Comparison of ENCODE assay signal across 8 cellular contexts in the genomic region with DNA sequence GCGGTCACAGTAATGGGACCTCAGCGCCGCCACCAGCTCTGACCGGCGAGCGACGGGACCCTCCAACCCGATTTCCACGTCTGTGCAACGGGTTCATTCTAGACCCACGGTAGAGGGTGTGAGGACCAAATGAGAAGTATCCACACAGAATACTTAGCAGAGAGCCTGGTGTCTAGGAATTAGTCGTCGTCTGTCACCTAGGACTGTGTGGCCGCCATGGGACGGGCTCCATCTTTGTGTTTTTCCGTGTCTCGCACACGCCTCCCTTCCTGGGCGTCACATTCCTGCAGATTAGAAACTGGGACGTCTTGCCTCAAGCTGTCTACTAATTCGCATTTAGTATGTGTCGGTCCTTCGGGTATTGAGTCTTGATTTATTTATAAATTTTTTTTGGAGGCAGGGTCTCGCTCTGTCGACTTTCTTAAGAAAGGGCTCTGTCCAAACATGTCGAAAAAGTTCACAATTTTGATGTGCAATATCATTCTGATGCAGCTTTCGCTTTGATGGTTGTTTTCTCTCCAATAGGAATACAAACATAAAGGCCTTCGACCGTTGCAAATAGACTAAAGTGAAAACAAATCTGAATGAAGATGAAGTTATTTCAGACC. TPM values are rescaled to one million over a fixed set of nuclear protein-coding genes. Genes with fewer than 3 reads are reported as not detected.
DNase-seq lines count a peak whose midpoint lies in the region; ATAC-seq and TF ChIP-seq lines count a peak whose summit lies in the region.

No MANE protein-coding gene starts in this region.

- DNase-seq in COLO668 (lab: John Stamatoyannopoulos, UW; ENCODE audit: unreplicated experiment) (peak; percentile 65), lower leg skin (ENCODE audit: low spot score in 2 of 2) (no peak), substantia nigra (lab: John Stamatoyannopoulos, UW) (peak in 11 of 49 donors; percentile 24 to 69 (median 48)), COR-L47 (lab: John Stamatoyannopoulos, UW) (no peak)

- intact Hi-C loops in lower leg skin (cut with DNase I; ENCODE audit: low total_unique reads) = no loop called here

- H3K27ac ChIP-seq in cingulate gyrus (ENCODE audit: low read depth, low read length) = peak overlapping the region; percentile 97
- H3K27ac ChIP-seq in substantia nigra (ENCODE audit: low read depth, low read length, poor library complexity, severe bottlenecking) = peak overlapping the region; percentile 98

- no peak for TF ChIP-seq POLR2A in lower leg skin (IDR thresholded peaks at IDR 0.05)

- ATAC-seq in GM19372 (IDR thresholded peaks at IDR 0.05; ENCODE audit: low read depth, unreplicated experiment) = peak; percentile 6
- ATAC-seq in HG03442 (IDR thresholded peaks at IDR 0.05; ENCODE audit: unreplicated experiment) = peak; percentile 5
- peak; percentile 24 for ATAC-seq in SK-N-SH treated with all-trans-retinoic acid at 6 μM for 48 hours

- no peak for TF ChIP-seq CTCF in lower leg skin (IDR thresholded peaks at IDR 0.05)

- 0 to 1% methylated on average over 28 to 29 of the region's 29 CpGs for WGBS in lower leg skin, 2 donors

- H3K4me3 ChIP-seq in lower leg skin (ENCODE audit: low read depth, poor library complexity, severe bottlenecking) = peak overlapping the region; percentile 80

TF ChIP-seq in SK-N-SH treated with all-trans-retinoic acid at 6 μM for 48 hours, 23 proteins besides CTCF, POLR2A, EP300 and RAD21:
- TF ChIP-seq CSDC2 (CRISPR knock-in tag; IDR thresholded peaks at IDR 0.05) (no peak), ZFP3 (CRISPR knock-in tag; IDR thresholded peaks at IDR 0.05) (no peak), OSR1 (CRISPR knock-in tag; IDR thresholded peaks at IDR 0.05) (no peak)
- TF ChIP-seq, protein P1, sequence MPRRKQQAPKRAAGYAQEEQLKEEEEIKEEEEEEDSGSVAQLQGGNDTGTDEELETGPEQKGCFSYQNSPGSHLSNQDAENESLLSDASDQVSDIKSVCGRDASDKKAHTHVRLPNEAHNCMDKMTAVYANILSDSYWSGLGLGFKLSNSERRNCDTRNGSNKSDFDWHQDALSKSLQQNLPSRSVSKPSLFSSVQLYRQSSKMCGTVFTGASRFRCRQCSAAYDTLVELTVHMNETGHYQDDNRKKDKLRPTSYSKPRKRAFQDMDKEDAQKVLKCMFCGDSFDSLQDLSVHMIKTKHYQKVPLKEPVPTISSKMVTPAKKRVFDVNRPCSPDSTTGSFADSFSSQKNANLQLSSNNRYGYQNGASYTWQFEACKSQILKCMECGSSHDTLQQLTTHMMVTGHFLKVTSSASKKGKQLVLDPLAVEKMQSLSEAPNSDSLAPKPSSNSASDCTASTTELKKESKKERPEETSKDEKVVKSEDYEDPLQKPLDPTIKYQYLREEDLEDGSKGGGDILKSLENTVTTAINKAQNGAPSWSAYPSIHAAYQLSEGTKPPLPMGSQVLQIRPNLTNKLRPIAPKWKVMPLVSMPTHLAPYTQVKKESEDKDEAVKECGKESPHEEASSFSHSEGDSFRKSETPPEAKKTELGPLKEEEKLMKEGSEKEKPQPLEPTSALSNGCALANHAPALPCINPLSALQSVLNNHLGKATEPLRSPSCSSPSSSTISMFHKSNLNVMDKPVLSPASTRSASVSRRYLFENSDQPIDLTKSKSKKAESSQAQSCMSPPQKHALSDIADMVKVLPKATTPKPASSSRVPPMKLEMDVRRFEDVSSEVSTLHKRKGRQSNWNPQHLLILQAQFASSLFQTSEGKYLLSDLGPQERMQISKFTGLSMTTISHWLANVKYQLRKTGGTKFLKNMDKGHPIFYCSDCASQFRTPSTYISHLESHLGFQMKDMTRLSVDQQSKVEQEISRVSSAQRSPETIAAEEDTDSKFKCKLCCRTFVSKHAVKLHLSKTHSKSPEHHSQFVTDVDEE (CRISPR knock-in tag; IDR thresholded peaks at IDR 0.05) = no peak
- TF ChIP-seq, protein P2, sequence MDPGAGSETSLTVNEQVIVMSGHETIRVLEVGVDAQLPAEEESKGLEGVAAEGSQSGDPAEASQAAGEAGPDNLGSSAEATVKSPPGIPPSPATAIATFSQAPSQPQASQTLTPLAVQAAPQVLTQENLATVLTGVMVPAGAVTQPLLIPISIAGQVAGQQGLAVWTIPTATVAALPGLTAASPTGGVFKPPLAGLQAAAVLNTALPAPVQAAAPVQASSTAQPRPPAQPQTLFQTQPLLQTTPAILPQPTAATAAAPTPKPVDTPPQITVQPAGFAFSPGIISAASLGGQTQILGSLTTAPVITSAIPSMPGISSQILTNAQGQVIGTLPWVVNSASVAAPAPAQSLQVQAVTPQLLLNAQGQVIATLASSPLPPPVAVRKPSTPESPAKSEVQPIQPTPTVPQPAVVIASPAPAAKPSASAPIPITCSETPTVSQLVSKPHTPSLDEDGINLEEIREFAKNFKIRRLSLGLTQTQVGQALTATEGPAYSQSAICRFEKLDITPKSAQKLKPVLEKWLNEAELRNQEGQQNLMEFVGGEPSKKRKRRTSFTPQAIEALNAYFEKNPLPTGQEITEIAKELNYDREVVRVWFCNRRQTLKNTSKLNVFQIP (CRISPR knock-in tag; IDR thresholded peaks at IDR 0.05; ENCODE audit: borderline replicate concordance, low read depth) = no peak

RNA-seq across cellular contexts. Expression of a gene that starts 0.6 kb away (rescaled TPM):
- total RNA-seq in lower leg skin = 10 to 100 TPM; 21.9 to 36.3 (median 33.5) TPM

RNA-seq across cellular contexts. Expression of a gene that starts 0.8 kb away (rescaled TPM):
- 10 to 100 TPM; 44.6 to 70.7 (median 66.0) TPM for total RNA-seq in lower leg skin
